ENCODE assay signal across 9 cellular contexts in the genomic region with DNA sequence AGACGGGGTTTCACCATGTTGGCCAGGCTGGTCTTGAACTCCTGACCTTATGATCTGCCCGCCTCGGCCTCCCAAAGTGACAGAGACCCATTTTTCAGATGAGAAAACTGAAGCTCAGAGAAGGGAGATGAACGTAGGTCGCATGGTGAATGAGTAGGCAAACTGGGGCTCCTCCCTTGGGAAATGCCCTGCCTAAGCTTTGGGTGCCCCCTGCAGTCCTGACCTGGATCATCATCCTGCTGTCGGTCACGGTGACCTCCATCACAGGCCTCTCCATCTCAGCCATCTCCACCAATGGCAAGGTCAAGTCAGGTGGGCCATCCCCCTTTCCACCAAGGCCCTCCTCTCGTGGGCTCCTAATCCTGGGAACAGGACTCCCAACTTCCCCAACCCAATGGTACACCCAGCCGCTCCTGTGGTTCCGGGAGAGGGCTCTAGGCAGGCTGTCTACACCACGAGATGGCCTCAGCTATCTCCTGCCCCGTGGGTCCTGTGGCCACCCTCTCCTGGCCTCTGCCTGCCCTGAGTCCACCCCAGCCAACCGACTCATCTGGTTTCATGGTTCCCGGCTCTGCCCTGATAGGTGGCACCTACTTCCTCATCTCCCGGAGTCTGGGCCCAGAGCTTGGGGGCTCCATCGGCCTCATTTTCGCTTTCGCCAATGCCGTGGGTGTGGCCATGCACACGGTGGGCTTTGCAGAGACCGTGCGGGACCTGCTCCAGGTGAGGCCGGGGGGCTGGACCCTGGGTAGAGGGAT. TPM values are rescaled to one million over a fixed set of nuclear protein-coding genes. Genes with fewer than 3 reads are reported as not detected.
A peak's percentile ranks its signal among the peaks of the same experiment; 100 is the strongest.
DNase-seq lines count a peak whose midpoint lies in the region; ATAC-seq and TF ChIP-seq lines count a peak whose summit lies in the region.
"Had no signal": no experiment of that assay in that cellular context is flagged by ENCODE, and none has a peak within 500 bp of the region (broad histone marks: within the 10 kb centered on the region; RNA-seq: fewer than 3 reads in every experiment).

No MANE protein-coding gene starts in this region.

- TF ChIP-seq CTCF in GM12873 (IDR thresholded peaks at IDR 0.05; ENCODE audit: insufficient read depth, low read depth, low read length, missing control alignments) (peak; percentile 77), parathyroid adenoma (IDR thresholded peaks at IDR 0.05) (peak; percentile 40)

- ATAC-seq in activated naive CD8-positive, alpha-beta T cell treated with anti-CD3 and anti-CD28 coated beads, Interleukin-2, amount 50 U/mL, for 24 hours, result peak; percentile 70

- H3K4me3 Mint-ChIP-seq in activated naive CD8-positive, alpha-beta T cell treated with anti-CD3 and anti-CD28 coated beads, Interleukin-2, amount 50 U/mL, for 24 hours, result no peak overlapping the region
- H3K4me3 Mint-ChIP-seq: nephron had no signal

- no peaks in the 10 kb centered on the region for H3K27me3 ChIP-seq in parathyroid adenoma (ENCODE audit: control insufficient read depth, insufficient read depth, low read length)

- no peak overlapping the region for H3K4me3 ChIP-seq in parathyroid adenoma (ENCODE audit: low read depth, low read length)

- H3K9me3 Mint-ChIP-seq in activated naive CD8-positive, alpha-beta T cell treated with anti-CD3 and anti-CD28 coated beads, Interleukin-2, amount 50 U/mL, for 24 hours, result no peaks in the 10 kb centered on the region
- H3K9me3 Mint-ChIP-seq: nephron had no signal

- no peaks in the 10 kb centered on the region for H3K27me3 Mint-ChIP-seq in activated naive CD8-positive, alpha-beta T cell treated with anti-CD3 and anti-CD28 coated beads, Interleukin-2, amount 50 U/mL, for 24 hours

- H3K4me1 Mint-ChIP-seq in activated naive CD8-positive, alpha-beta T cell treated with anti-CD3 and anti-CD28 coated beads, Interleukin-2, amount 50 U/mL, for 24 hours, result peaks cover 17% of the 10 kb centered on the region

- H3K9me3 ChIP-seq in parathyroid adenoma (ENCODE audit: control insufficient read depth, low read length), result no peaks in the 10 kb centered on the region

- H3K9ac ChIP-seq in parathyroid adenoma, result no peak overlapping the region

- no peak overlapping the region for H2AFZ ChIP-seq in parathyroid adenoma

- no peak overlapping the region for H3K27ac ChIP-seq in parathyroid adenoma
- H3K27ac ChIP-seq: VCaP had no signal

- peaks cover 8% of the 10 kb centered on the region for H3K4me1 ChIP-seq in parathyroid adenoma

- H3K4me2 ChIP-seq in parathyroid adenoma (ENCODE audit: low read length), result no peak overlapping the region

- peaks cover 4% of the 10 kb centered on the region for H3K79me2 ChIP-seq in parathyroid adenoma

- DNase-seq in Kasumi-1 (lab: John Stamatoyannopoulos, UW) (peak; percentile 45 to 69), ureter (ENCODE audit: low spot score) (no peak), NCI-H2227 (lab: John Stamatoyannopoulos, UW; ENCODE audit: unreplicated experiment) (no peak), nucleus accumbens (lab: John Stamatoyannopoulos, UW) (no peak)
- peak; percentile 60 for DNase-seq in activated naive CD8-positive, alpha-beta T cell treated with anti-CD3 and anti-CD28 coated beads, Interleukin-2, amount 50 U/mL, for 24 hours

- no peaks in the 10 kb centered on the region for H3K36me3 ChIP-seq in parathyroid adenoma (ENCODE audit: control insufficient read depth, insufficient read depth, low read length)

- H3K27ac Mint-ChIP-seq in activated naive CD8-positive, alpha-beta T cell treated with anti-CD3 and anti-CD28 coated beads, Interleukin-2, amount 50 U/mL, for 24 hours, result peak overlapping the region; percentile 64
- H3K27ac Mint-ChIP-seq: nephron had no signal

- no peaks in the 10 kb centered on the region for H3K36me3 Mint-ChIP-seq in activated naive CD8-positive, alpha-beta T cell treated with anti-CD3 and anti-CD28 coated beads, Interleukin-2, amount 50 U/mL, for 24 hours (ENCODE audit: low read depth)

RNA-seq across cellular contexts. Expression of a gene that starts 4.7 kb away (rescaled TPM):
- not detected for total RNA-seq in ureter

Comparison
In these comparisons a context has a peak if more than half of its experiments do, and no peak if none do; other contexts are left out.
1. DNase-seq: peak in Kasumi-1 (2 of 2) and activated naive CD8-positive, alpha-beta T cell treated with anti-CD3 and anti-CD28 coated beads, Interleukin-2, amount 50 U/mL, for 24 hours (single experiment); none in ureter (single experiment), NCI-H2227 (single experiment) and nucleus accumbens (0 of 56).